ENCODE assay signal across 9 cellular contexts in genomic region chr3:17632401-17633100, GRCh38.
DNase-seq lines count a peak whose midpoint lies in the region; ATAC-seq, FAIRE-seq and TF ChIP-seq lines count a peak whose summit lies in the region.
"Had no signal": no experiment of that assay in that cellular context is flagged by ENCODE, and none has a peak within 500 bp of the region (broad histone marks: within the 10 kb centered on the region; RNA-seq: fewer than 3 reads in every experiment).

No MANE protein-coding gene starts in this region.

- TF ChIP-seq CTCF in AG10803 (conservative IDR thresholded peaks at IDR 0.05; ENCODE audit: low read length) (no peak), foreskin fibroblast (IDR thresholded peaks at IDR 0.05; ENCODE audit: low read depth, low read length) (no peak)

- no peak for TF ChIP-seq POLR2A in H54 (IDR thresholded peaks at IDR 0.05; ENCODE audit: low read depth, low read length)

- intact Hi-C loops in left colon (cut with DNase I, micrococcal nuclease): no loop called here

- H3K4me3 ChIP-seq in AG10803 (ENCODE audit: low read length) (no peak overlapping the region), foreskin fibroblast (ENCODE audit: low read depth in 1 of 2, low read length in 2 of 2) (no peak overlapping the region)

- in situ Hi-C loops in SK-MEL-5 (cut with HindIII; ENCODE audit: low pct_unique_long_range_greater_than_20kb, low sequenced_read_pairs): no loop called here

- ATAC-seq in HG03175 (IDR thresholded peaks at IDR 0.05; ENCODE audit: unreplicated experiment): no peak
- ATAC-seq in left colon: no peak

- FAIRE-seq in H54 (lab: Jason Lieb, UNC): peak; percentile 95
- FAIRE-seq: G401.6 had no signal

- DNase-seq in AG10803 (ENCODE audit: low read depth): peak; percentile 66
- DNase-seq in H54 (ENCODE audit: insufficient read length, low spot score): peak; percentile 22
- peak; percentile 28 for DNase-seq in SK-MEL-5 (ENCODE audit: low read depth, low spot score)
- DNase-seq in foreskin fibroblast: peak; percentile 55 to 79
- DNase-seq in NCI-H2171 treated with DMSO at 0.1 percent for 48 hours (lab: John Stamatoyannopoulos, UW): no peak
- DNase-seq in UCSD-AML1 (lab: John Stamatoyannopoulos, UW; ENCODE audit: unreplicated experiment): no peak
- no peak for DNase-seq in left colon

Comparison
In these comparisons a context has a peak if more than half of its experiments do, and no peak if none do; other contexts are left out.
1. DNase-seq: peak in AG10803 (single experiment), H54 (single experiment), SK-MEL-5 (single experiment) and foreskin fibroblast (2 of 2); none in NCI-H2171 treated with DMSO at 0.1 percent for 48 hours (single experiment), UCSD-AML1 (single experiment) and left colon (0 of 2).